In genomic region chr21:29073222-29074006, GRCh38 we compare ENCODE assay signal across 8 cellular contexts.
A peak's percentile ranks its signal among the peaks of the same experiment; 100 is the strongest.
DNase-seq lines count a peak whose midpoint lies in the region; ATAC-seq and FAIRE-seq lines count a peak whose summit lies in the region.

Gene CCT8 (minus strand): TSS chr21:29073648. CDS start chr21:29073590, 58 bp downstream.

- peak; percentile 93 for ATAC-seq in GM21367 (IDR thresholded peaks at IDR 0.05; ENCODE audit: unreplicated experiment)
- ATAC-seq in effector memory CD8-positive, alpha-beta T cell (replicated peaks) = peak; percentile 92

- H3K27me3 Mint-ChIP-seq in effector memory CD8-positive, alpha-beta T cell = no peaks in the 10 kb centered on the region

- H3K9me3 Mint-ChIP-seq in effector memory CD8-positive, alpha-beta T cell = no peaks in the 10 kb centered on the region

- DNase-seq in COLO829 (ENCODE audit: low spot score) (peak; percentile 98), HTR-8/SVneo (ENCODE audit: insufficient read length, low spot score) (peak; percentile 97), NOMO-1 treated with dmso at 0.1 percent for 144 hours (lab: John Stamatoyannopoulos, UW; ENCODE audit: unreplicated experiment) (peak; percentile 98), medulla oblongata (ENCODE audit: extremely low spot score) (peak; percentile 100)
- peak; percentile 90 to 96 (median 95) for DNase-seq in activated CD8-positive, alpha-beta memory T cell treated with anti-CD3 and anti-CD28 coated beads for 48 hours (ENCODE audit: low read depth in 2 of 3, low spot score in 2 of 3)
- peak; percentile 97 to 99 (median 98) for DNase-seq in effector memory CD8-positive, alpha-beta T cell
- DNase-seq in stimulated activated CD8-positive, alpha-beta memory T cell treated with anti-CD3 and anti-CD28 coated beads, Interleukin-12 subunit alpha, Interleukin-12 subunit beta, amount 100 ng/mL, for 1 hour (ENCODE audit: low read depth) = peak; percentile 98

- H3K4me1 Mint-ChIP-seq in effector memory CD8-positive, alpha-beta T cell (ENCODE audit: low read depth in 2 of 2) = peaks cover 30 to 37% of the 10 kb centered on the region in 2 donors

- peak within 1 kb of the TSS; percentile 97 for H3K27ac Mint-ChIP-seq in effector memory CD8-positive, alpha-beta T cell

- H3K4me3 Mint-ChIP-seq in effector memory CD8-positive, alpha-beta T cell = peak within 1 kb of the TSS; percentile 99 to 100

- peak; percentile 87 for FAIRE-seq in HTR-8/SVneo (lab: Jason Lieb, UNC)

- peaks cover 44% of the 10 kb centered on the region for H3K36me3 Mint-ChIP-seq in effector memory CD8-positive, alpha-beta T cell (ENCODE audit: insufficient read depth)

Comparison
In these comparisons a context has a peak if more than half of its experiments do, and no peak if none do; other contexts are left out.
1. Peak in every context shown above with its lines: DNase-seq and ATAC-seq.